1 cellular context compared by ENCODE assay signal in genomic region chr19:3500429-3501101, GRCh38.
TF ChIP-seq lines count a peak whose summit lies in the region.

TSS of gene DOHH (minus strand) at chr19:3500674. CDS start at chr19:3496814, 3,860 bp downstream.

TF ChIP-seq in K562, 482 proteins besides CTCF, POLR2A, EP300 and RAD21 (continued from another document and continues in another):
- TF ChIP-seq PRDM10 (IDR thresholded peaks at IDR 0.05; ENCODE audit: partially characterized antibody) (peak; percentile 100), NFYB (IDR thresholded peaks at IDR 0.05; ENCODE audit: extremely low read depth, insufficient read length) (peak; percentile 66), HCFC1 (IDR thresholded peaks at IDR 0.05; ENCODE audit: low read depth, low read length) (peak; percentile 76), MAFG (tag; conservative IDR thresholded peaks at IDR 0.05) (peak; percentile 87), TAF7 (tag; IDR thresholded peaks at IDR 0.05) (peak; percentile 96), XRCC5 (IDR thresholded peaks at IDR 0.05; ENCODE audit: low read depth, low read length) (peak; percentile 48; the same call in 1 of the 2 replicates), HMGN3 (IDR thresholded peaks at IDR 0.05; ENCODE audit: borderline replicate concordance, extremely low read depth, insufficient read length, low read depth, low read length) (peak; percentile 89), ERF (CRISPR knock-in tag; IDR thresholded peaks at IDR 0.05) (peak; percentile 51; the same call in 1 of the 2 replicates), RBM25 (IDR thresholded peaks at IDR 0.05; ENCODE audit: low read depth, low read length, severe bottlenecking) (peak; percentile 35), ZNF280A (IDR thresholded peaks at IDR 0.05; ENCODE audit: low read depth, partially characterized antibody) (no peak), MTA1 (IDR thresholded peaks at IDR 0.05; ENCODE audit: borderline replicate concordance) (no peak), SOX6 (IDR thresholded peaks at IDR 0.05) (0 out of 2 replicates have a peak, but pooled peaks have one; percentile 5), STAG1 (CRISPR knock-in tag; IDR thresholded peaks at IDR 0.05; ENCODE audit: borderline replicate concordance) (no peak), FOXA3 (CRISPR knock-in tag; conservative IDR thresholded peaks at IDR 0.05 in 1 of 2, IDR thresholded peaks at IDR 0.05 in 1 of 2) (0 out of 4 replicates have a peak, but pooled peaks of 1 of the 2 experiments have one; percentile 51), HOXB6 (CRISPR knock-in tag; IDR thresholded peaks at IDR 0.05; ENCODE audit: borderline replicate concordance) (no peak), TFAP4 (CRISPR knock-in tag; IDR thresholded peaks at IDR 0.05; ENCODE audit: borderline replicate concordance) (peak; percentile 87), SAP30 (IDR thresholded peaks at IDR 0.05; ENCODE audit: borderline replicate concordance, insufficient read depth, low read depth, low read length, poor library complexity, severe bottlenecking) (peak; percentile 97), ZNF274 (IDR thresholded peaks at IDR 0.05; ENCODE audit: borderline replicate concordance, low read depth, low read length) (no peak), THAP12 (CRISPR knock-in tag; IDR thresholded peaks at IDR 0.05) (peak; percentile 83; the same call in 1 of the 2 replicates), CHAMP1 (IDR thresholded peaks at IDR 0.05) (no peak), RUNX1 (IDR thresholded peaks at IDR 0.05; ENCODE audit: low read depth) (peak; percentile 58; the same call in 1 of the 2 replicates), ADNP (tag; IDR thresholded peaks at IDR 0.05) (no peak), NONO (IDR thresholded peaks at IDR 0.05; ENCODE audit: low read depth in 2 of 2, low read length in 1 of 2) (peak; percentile 58 to 100; a peak in 3 of 4 replicates), KLF6 (CRISPR knock-in tag; IDR thresholded peaks at IDR 0.05; ENCODE audit: borderline replicate concordance) (0 out of 2 replicates have a peak, but pooled peaks have one; percentile 21), ZNF561 (CRISPR knock-in tag; conservative IDR thresholded peaks at IDR 0.05) (no peak), MXD1 (CRISPR knock-in tag; IDR thresholded peaks at IDR 0.05; ENCODE audit: borderline replicate concordance, poor library complexity, severe bottlenecking) (peak; percentile 93), ILF3 (IDR thresholded peaks at IDR 0.05; ENCODE audit: borderline replicate concordance) (no peak; the same call in 1 of the 2 replicates), ZNF197 (CRISPR knock-in tag; IDR thresholded peaks at IDR 0.05; ENCODE audit: low read depth) (no peak), COPS2 (conservative IDR thresholded peaks at IDR 0.05) (no peak), ETV6 (IDR thresholded peaks at IDR 0.05; ENCODE audit: borderline replicate concordance in 1 of 2, low read depth in 2 of 2, low read length in 1 of 2) (no peak; a peak in 1 of 4 replicates), ETV6 (CRISPR knock-in tag; IDR thresholded peaks at IDR 0.05; ENCODE audit: borderline replicate concordance) (0 out of 2 replicates have a peak, but pooled peaks have one; percentile 58), SP2 (IDR thresholded peaks at IDR 0.05; ENCODE audit: extremely low read depth, low read depth, low read length, poor library complexity, severe bottlenecking) (no peak), NELFE (IDR thresholded peaks at IDR 0.05; ENCODE audit: insufficient read depth, insufficient read length) (no peak), ZNF584 (CRISPR knock-in tag; IDR thresholded peaks at IDR 0.05; ENCODE audit: low read depth) (no peak), BRD4 (IDR thresholded peaks at IDR 0.05) (peak; percentile 62; the same call in 1 of the 2 replicates), RHOXF2B (CRISPR knock-in tag; conservative IDR thresholded peaks at IDR 0.05) (no peak; the same call in 1 of the 2 replicates), ZBTB2 (IDR thresholded peaks at IDR 0.05) (peak; percentile 81), ZNF12 (CRISPR knock-in tag; IDR thresholded peaks at IDR 0.05) (no peak), BRF2 (IDR thresholded peaks at IDR 0.05; ENCODE audit: borderline replicate concordance, insufficient read depth, insufficient read length) (no peak), ZNF146 (CRISPR knock-in tag; IDR thresholded peaks at IDR 0.05; ENCODE audit: unreplicated experiment) (no peak)
